ENCODE assay signal across 22 cellular contexts in genomic region chr10:17066801-17067200, GRCh38.
DNase-seq lines count a peak whose midpoint lies in the region; TF ChIP-seq lines count a peak whose summit lies in the region.
"Had no signal": no experiment of that assay in that cellular context is flagged by ENCODE, and none has a peak within 500 bp of the region (broad histone marks: within the 10 kb centered on the region; RNA-seq: fewer than 3 reads in every experiment).

No MANE protein-coding gene starts in this region.

- H3K36me3 ChIP-seq in ACC112 (ENCODE audit: insufficient read depth, low read length) (no peaks in the 10 kb centered on the region), MG63 (no peaks in the 10 kb centered on the region), tibial artery (no peaks in the 10 kb centered on the region)
- H3K36me3 ChIP-seq: BLaER1, SJCRH30 had no signal

- no peaks in the 10 kb centered on the region for H3K27me3 Mint-ChIP-seq in activated naive CD8-positive, alpha-beta T cell treated with anti-CD3 and anti-CD28 coated beads for 36 hours
- no peaks in the 10 kb centered on the region for H3K27me3 Mint-ChIP-seq in mesothelial cell of epicardium (ENCODE audit: low read depth)
- H3K27me3 Mint-ChIP-seq: CD4-positive, alpha-beta T cell had no signal

- H3K27ac Mint-ChIP-seq in activated naive CD8-positive, alpha-beta T cell treated with anti-CD3 and anti-CD28 coated beads for 36 hours: peak overlapping the region; percentile 50
- peak overlapping the region; percentile 55 for H3K27ac Mint-ChIP-seq in mesothelial cell of epicardium

- H3K9me3 ChIP-seq in MG63 (peaks cover 6% of the 10 kb centered on the region), tibial artery (no peaks in the 10 kb centered on the region)
- H3K9me3 ChIP-seq: A549, SJCRH30 had no signal

- no peak overlapping the region for H3K4me3 Mint-ChIP-seq in activated naive CD8-positive, alpha-beta T cell treated with anti-CD3 and anti-CD28 coated beads for 36 hours
- no peak overlapping the region for H3K4me3 Mint-ChIP-seq in mesothelial cell of epicardium

- H3K9me3 Mint-ChIP-seq in activated naive CD8-positive, alpha-beta T cell treated with anti-CD3 and anti-CD28 coated beads for 36 hours: peaks cover 2% of the 10 kb centered on the region
- peaks cover 3% of the 10 kb centered on the region for H3K9me3 Mint-ChIP-seq in mesothelial cell of epicardium
- H3K9me3 Mint-ChIP-seq: CD4-positive, alpha-beta T cell had no signal

- H3K27me3 ChIP-seq in ACC112 (ENCODE audit: insufficient read depth, low read length) (no peaks in the 10 kb centered on the region), MG63 (no peaks in the 10 kb centered on the region), tibial artery (no peaks in the 10 kb centered on the region)
- H3K27me3 ChIP-seq: BLaER1, SJCRH30 had no signal

- intact Hi-C loops in tibial artery (cut with DNase I; ENCODE audit: low total_unique reads): no loop called here

- H3K4me1 Mint-ChIP-seq in activated naive CD8-positive, alpha-beta T cell treated with anti-CD3 and anti-CD28 coated beads for 36 hours: peaks cover 34% of the 10 kb centered on the region
- H3K4me1 Mint-ChIP-seq in mesothelial cell of epicardium: peaks cover 40% of the 10 kb centered on the region

- H3K4me3 ChIP-seq in ACC112 (ENCODE audit: low read depth, low read length): no peak overlapping the region
- peak overlapping the region; percentile 5 for H3K4me3 ChIP-seq in MG63
- no peak overlapping the region for H3K4me3 ChIP-seq in tibial artery
- H3K4me3 ChIP-seq: A549, BLaER1, K562, SJCRH30 had no signal

- TF ChIP-seq CTCF in mesothelial cell of epicardium (IDR thresholded peaks at IDR 0.05; ENCODE audit: unreplicated experiment) (no peak), tibial artery (IDR thresholded peaks at IDR 0.05) (no peak)

- DNase-seq in MG63 (no peak), mesothelial cell of epicardium (ENCODE audit: low spot score in 2 of 2, unreplicated experiment in 2 of 2) (no peak), OCI-M1 (lab: John Stamatoyannopoulos, UW) (no peak), tibial artery (no peak)
- DNase-seq in activated naive CD8-positive, alpha-beta T cell treated with anti-CD3 and anti-CD28 coated beads for 36 hours: no peak
- no peak for DNase-seq in stimulated activated CD4-positive, alpha-beta T cell treated with anti-CD3 and anti-CD28 coated beads, Interleukin-15, amount 100 ng/mL, for 24 hours
- DNase-seq: CD4-positive, alpha-beta T cell; COR-L47; DMS 273 treated with DMSO at 0.1 percent for 48 hours; DMS79 treated with DMSO at 0.1 percent for 48 hours; H7; NCI-H1092 treated with DMSO at 0.1 percent for 48 hours; NCI-H2081; NCI-H2171; NCI-H345; NCI-H524 treated with DMSO at 0.1 percent for 48 hours; NCI-H82; SJCRH30 had no signal

- peaks cover 13% of the 10 kb centered on the region for H3K36me3 Mint-ChIP-seq in activated naive CD8-positive, alpha-beta T cell treated with anti-CD3 and anti-CD28 coated beads for 36 hours
- H3K36me3 Mint-ChIP-seq in mesothelial cell of epicardium: no peaks in the 10 kb centered on the region

- H3K4me1 ChIP-seq in ACC112 (ENCODE audit: control insufficient read depth, insufficient read depth, low read length, unreplicated experiment) (peaks cover 34% of the 10 kb centered on the region), tibial artery (peaks cover 0 to 23% (median 11%) of the 10 kb centered on the region in 4 donors)

- H3K79me2 ChIP-seq in ACC112 (ENCODE audit: control insufficient read depth, insufficient read depth, low read length, unreplicated experiment): no peaks in the 10 kb centered on the region

- H3K27ac ChIP-seq in ACC112 (ENCODE audit: low read depth, low read length): peak overlapping the region; percentile 61
- no peak overlapping the region for H3K27ac ChIP-seq in tibial artery
- H3K27ac ChIP-seq: A549, BLaER1, SJCRH30 had no signal

- H2AFZ ChIP-seq in ACC112 (ENCODE audit: low read length, unreplicated experiment): peak overlapping the region; percentile 35
